Comparison of ENCODE assay signal across 11 cellular contexts in the genomic region with DNA sequence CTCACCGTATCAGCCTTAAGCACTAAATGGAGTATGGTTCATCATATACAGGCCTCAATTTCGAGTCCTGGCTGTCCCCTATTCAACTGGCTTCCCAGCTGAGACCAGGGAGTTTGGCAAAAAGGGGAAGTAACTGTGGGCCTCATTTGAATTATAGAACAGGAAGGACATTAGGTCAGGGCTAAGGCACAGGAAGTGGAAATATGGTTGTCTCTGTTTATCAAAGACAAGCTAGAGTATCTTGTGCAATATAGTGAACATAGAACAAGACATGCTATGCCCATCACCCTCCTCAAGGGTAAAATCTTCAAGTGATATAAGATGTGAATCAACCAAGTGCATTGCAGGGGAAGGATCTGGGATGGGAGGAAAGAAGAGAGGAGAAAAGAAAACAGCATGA.
A peak's percentile ranks its signal among the peaks of the same experiment; 100 is the strongest.
DNase-seq lines count a peak whose midpoint lies in the region; ATAC-seq and TF ChIP-seq lines count a peak whose summit lies in the region.
"Had no signal": no experiment of that assay in that cellular context is flagged by ENCODE, and none has a peak within 500 bp of the region (broad histone marks: within the 10 kb centered on the region; RNA-seq: fewer than 3 reads in every experiment).

No MANE protein-coding gene starts in this region.

- intact Hi-C loops in aorta (cut with DNase I), result no loop called here

- peaks cover 0 to 2% of the 10 kb centered on the region in 2 donors for H3K4me1 ChIP-seq in aorta (ENCODE audit: control insufficient read depth in 1 of 2, insufficient read depth in 2 of 2, low read length in 2 of 2)
- H3K4me1 ChIP-seq: HAP-1 had no signal

- TF ChIP-seq CTCF in NB4 (IDR thresholded peaks at IDR 0.05; ENCODE audit: low read depth, low read length) (no peak), fibroblast of villous mesenchyme (IDR thresholded peaks at IDR 0.05; ENCODE audit: insufficient read depth, low read depth, low read length) (no peak), GM10248 (IDR thresholded peaks at IDR 0.05; ENCODE audit: control extremely low read depth, extremely low read depth, low read depth, missing control alignments) (no peak)

- H3K27ac ChIP-seq in aorta (ENCODE audit: low read depth in 1 of 2, low read length in 2 of 2), result no peak overlapping the region

- H3K9me3 ChIP-seq in aorta (ENCODE audit: control insufficient read depth, low read length), result no peaks in the 10 kb centered on the region

- no peaks in the 10 kb centered on the region for H3K36me3 ChIP-seq in aorta (ENCODE audit: control insufficient read depth in 1 of 2, insufficient read depth in 2 of 2, low read length in 1 of 2)
- H3K36me3 ChIP-seq: HAP-1 had no signal

- POLR2A ChIA-PET in GM10248 (lab: Yijun Ruan, JAX), result no interaction called here

- WGBS in aorta, 2 donors, result 94 to 96% methylated on average over 2 of the region's 2 CpGs

- ATAC-seq in GM21390 (IDR thresholded peaks at IDR 0.05; ENCODE audit: unreplicated experiment), result peak; percentile 81
- ATAC-seq in aorta (ENCODE audit: low FRiP score), result no peak

- no peak for TF ChIP-seq POLR2A in NB4 (IDR thresholded peaks at IDR 0.05; ENCODE audit: extremely low read depth, insufficient read length)

- CTCF ChIA-PET in GM10248 (lab: Yijun Ruan, JAX), result no interaction called here

- DNase-seq in AML-193 (lab: John Stamatoyannopoulos, UW) (peak; percentile 76 to 80), NB4 (ENCODE audit: low read depth) (peak; percentile 92), fibroblast of villous mesenchyme (ENCODE audit: low read depth) (peak; percentile 13), aorta (no peak), NCI-H2227 (lab: John Stamatoyannopoulos, UW; ENCODE audit: unreplicated experiment) (no peak), GM10248 (ENCODE audit: extremely low spot score) (no peak)
- DNase-seq in effector CD8-positive, alpha-beta T cell (lab: John Stamatoyannopoulos, UW), result no peak
- DNase-seq: activated T-cell treated with anti-CD3 and anti-CD28 coated beads for 4 hours, hippocampal formation had no signal

- H3K4me3 ChIP-seq in NB4 (ENCODE audit: low read depth, low read length) (no peak overlapping the region), fibroblast of villous mesenchyme (ENCODE audit: low read depth, low read length) (no peak overlapping the region), aorta (ENCODE audit: low read length in 2 of 2) (no peak overlapping the region)
- H3K4me3 ChIP-seq: HAP-1 had no signal

- H3K27me3 ChIP-seq in aorta (ENCODE audit: control insufficient read depth in 1 of 2, insufficient read depth in 2 of 2, low read length in 1 of 2), result no peaks in the 10 kb centered on the region

Comparison
In these comparisons a context has a peak if more than half of its experiments do, and no peak if none do; other contexts are left out.
1. DNase-seq: peak in AML-193 (2 of 2), NB4 (single experiment) and fibroblast of villous mesenchyme (single experiment); none in aorta (0 of 2), effector CD8-positive, alpha-beta T cell (single experiment), NCI-H2227 (single experiment) and GM10248 (single experiment).